14 cellular contexts compared by ENCODE assay signal in the genomic region with DNA sequence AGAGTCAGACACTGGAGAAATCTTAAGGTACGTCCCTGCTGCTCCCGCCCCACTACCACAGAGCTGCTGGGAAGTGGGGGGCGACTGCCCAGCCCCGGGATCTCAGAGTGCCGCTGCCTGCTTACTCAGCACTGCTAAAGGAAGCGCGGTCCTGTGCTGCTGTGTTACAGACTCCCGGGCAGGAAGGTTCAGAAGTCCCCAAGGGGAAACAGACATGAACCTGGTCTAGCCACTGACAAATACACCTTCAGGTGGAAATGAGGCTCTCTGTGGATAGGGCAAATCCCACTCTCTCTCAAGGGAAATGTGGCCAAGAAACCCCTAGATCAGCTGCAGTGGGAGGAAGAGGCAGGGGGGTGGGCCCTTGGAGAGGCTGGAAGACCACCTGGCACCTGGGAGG. TPM values are rescaled to one million over a fixed set of nuclear protein-coding genes. Genes with fewer than 3 reads are reported as not detected.
DNase-seq lines count a peak whose midpoint lies in the region; ATAC-seq and TF ChIP-seq lines count a peak whose summit lies in the region.
"Had no signal": no experiment of that assay in that cellular context is flagged by ENCODE, and none has a peak within 500 bp of the region (broad histone marks: within the 10 kb centered on the region; RNA-seq: fewer than 3 reads in every experiment).

No MANE protein-coding gene starts in this region.

- peak; percentile 61 for DNase-seq in GM13976 (ENCODE audit: low spot score)
- DNase-seq in mesenteric fat pad (ENCODE audit: low spot score): peak; percentile 72
- no peak for DNase-seq in NCI-H510A treated with DMSO at 0.1 percent for 48 hours (lab: John Stamatoyannopoulos, UW)
- no peak for DNase-seq in glutamatergic neuron
- no peak for DNase-seq in CD1c-positive myeloid dendritic cell (ENCODE audit: extremely low spot score)
- DNase-seq: activated CD4-positive, alpha-beta T cell treated with anti-CD3 and anti-CD28 coated beads, Interleukin-2, amount 10 ng/mL, durations not matched to agents 7 days and 5 days; activated naive CD4-positive, alpha-beta T cell; cerebellar nuclear complex; NCI-H1092; NCI-H226; OCI-M1 had no signal

- H3K27ac Mint-ChIP-seq in glutamatergic neuron (ENCODE audit: unreplicated experiment): no peak overlapping the region
- H3K27ac Mint-ChIP-seq: activated CD4-positive, alpha-beta T cell treated with anti-CD3 and anti-CD28 coated beads, Interleukin-2, amount 10 ng/mL, durations not matched to agents 7 days and 5 days had no signal

- peak; percentile 31 for ATAC-seq in GM19452 (IDR thresholded peaks at IDR 0.05; ENCODE audit: unreplicated experiment)
- ATAC-seq in HG03095 (IDR thresholded peaks at IDR 0.05; ENCODE audit: unreplicated experiment): peak; percentile 49

- H3K4me1 Mint-ChIP-seq in glutamatergic neuron (ENCODE audit: low read depth, unreplicated experiment): peaks cover 25% of the 10 kb centered on the region
- H3K4me1 Mint-ChIP-seq: neural crest cell had no signal

- no peak overlapping the region for H3K4me3 Mint-ChIP-seq in glutamatergic neuron (ENCODE audit: unreplicated experiment)
- H3K4me3 Mint-ChIP-seq: activated CD4-positive, alpha-beta T cell treated with anti-CD3 and anti-CD28 coated beads, Interleukin-2, amount 10 ng/mL, durations not matched to agents 7 days and 5 days; neural crest cell had no signal

- H3K27me3 Mint-ChIP-seq in glutamatergic neuron (ENCODE audit: unreplicated experiment): peaks cover 4% of the 10 kb centered on the region
- H3K27me3 Mint-ChIP-seq: activated CD4-positive, alpha-beta T cell treated with anti-CD3 and anti-CD28 coated beads, Interleukin-2, amount 10 ng/mL, durations not matched to agents 7 days and 5 days had no signal

- in situ Hi-C loops in GM13976 (cut with MboI; ENCODE audit: low sequenced_read_pairs, unreplicated experiment): no loop called here

- H3K9me3 Mint-ChIP-seq in glutamatergic neuron (ENCODE audit: unreplicated experiment): peaks cover 9% of the 10 kb centered on the region
- H3K9me3 Mint-ChIP-seq: activated CD4-positive, alpha-beta T cell treated with anti-CD3 and anti-CD28 coated beads, Interleukin-2, amount 10 ng/mL, durations not matched to agents 7 days and 5 days had no signal

- H3K36me3 Mint-ChIP-seq in glutamatergic neuron (ENCODE audit: unreplicated experiment): peaks cover 22% of the 10 kb centered on the region

- TF ChIP-seq CTCF in GM13976 (IDR thresholded peaks at IDR 0.05; ENCODE audit: borderline replicate concordance, control extremely low read depth, extremely low read depth, insufficient read depth, missing control alignments): no peak
- no peak for TF ChIP-seq CTCF in glutamatergic neuron (IDR thresholded peaks at IDR 0.05; ENCODE audit: partially characterized antibody, unreplicated experiment)

RNA-seq across cellular contexts. Expression of a gene that starts 13.7 kb away (rescaled TPM):
- total RNA-seq in mesenteric fat pad (23.6 TPM), glutamatergic neuron (ENCODE audit: unreplicated experiment) (63.5 TPM)

Comparison
In these comparisons a context has a peak if more than half of its experiments do, and no peak if none do; other contexts are left out.
1. DNase-seq: peak in GM13976 (single experiment) and mesenteric fat pad (single experiment); none in NCI-H510A treated with DMSO at 0.1 percent for 48 hours (single experiment), glutamatergic neuron (single experiment) and CD1c-positive myeloid dendritic cell (single experiment).